Comparison of ENCODE assay signal across 15 cellular contexts in the genomic region with DNA sequence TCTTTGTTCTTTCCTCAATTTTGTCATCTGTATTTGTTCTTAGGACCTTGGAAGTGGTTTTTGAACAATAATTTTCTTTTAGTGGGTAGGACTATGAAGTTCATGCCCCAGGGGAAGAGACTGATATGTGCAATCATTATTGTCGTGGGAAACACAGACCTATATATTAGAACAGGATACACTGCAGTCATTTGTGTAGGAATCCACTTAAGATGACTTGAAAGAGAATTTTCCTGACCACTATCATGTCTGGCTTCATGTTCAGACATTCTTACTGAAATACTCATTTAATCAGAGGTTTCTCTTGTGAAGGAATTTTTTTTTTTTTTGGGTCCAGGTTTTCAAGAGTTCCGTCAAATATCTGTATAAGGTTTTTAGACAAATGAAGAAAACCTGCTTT.
DNase-seq lines count a peak whose midpoint lies in the region; ATAC-seq, FAIRE-seq and TF ChIP-seq lines count a peak whose summit lies in the region.
"Had no signal": no experiment of that assay in that cellular context is flagged by ENCODE, and none has a peak within 500 bp of the region (broad histone marks: within the 10 kb centered on the region; RNA-seq: fewer than 3 reads in every experiment).

No MANE protein-coding gene starts in this region.

- no peaks in the 10 kb centered on the region for H4K20me1 ChIP-seq in GM23248 (ENCODE audit: insufficient read depth)
- H4K20me1 ChIP-seq in astrocyte (ENCODE audit: insufficient read depth, low read length) = no peaks in the 10 kb centered on the region

- no peak overlapping the region for H3K4me3 Mint-ChIP-seq in astrocyte (ENCODE audit: unreplicated experiment)
- no peak overlapping the region for H3K4me3 Mint-ChIP-seq in CD8-positive, alpha-beta memory T cell
- H3K4me3 Mint-ChIP-seq: activated T-cell treated with anti-CD3 and anti-CD28 coated beads, Interleukin-2, amount 50 U/mL, for 72 hours; CD8-positive, alpha-beta T cell had no signal

- H2AFZ ChIP-seq in GM23248 = no peak overlapping the region
- no peak overlapping the region for H2AFZ ChIP-seq in astrocyte (ENCODE audit: low read depth, low read length)

- peak overlapping the region; percentile 98 for H3K27ac Mint-ChIP-seq in astrocyte (ENCODE audit: unreplicated experiment)
- H3K27ac Mint-ChIP-seq in CD8-positive, alpha-beta memory T cell = no peak overlapping the region
- H3K27ac Mint-ChIP-seq: CD8-positive, alpha-beta T cell; progenitor cell of endocrine pancreas had no signal

- no peaks in the 10 kb centered on the region for H3K36me3 Mint-ChIP-seq in astrocyte (ENCODE audit: low read depth, unreplicated experiment)
- no peaks in the 10 kb centered on the region for H3K36me3 Mint-ChIP-seq in CD8-positive, alpha-beta memory T cell
- H3K36me3 Mint-ChIP-seq: CD8-positive, alpha-beta T cell had no signal

- intact Hi-C loops in spleen (cut with DNase I; ENCODE audit: low total_unique reads) = no loop called here

- no peak for TF ChIP-seq CTCF in astrocyte (IDR thresholded peaks at IDR 0.05; ENCODE audit: insufficient read depth, low read depth, low read length)
- no peak for TF ChIP-seq CTCF in foreskin keratinocyte (conservative IDR thresholded peaks at IDR 0.05)
- no peak for TF ChIP-seq CTCF in spleen (IDR thresholded peaks at IDR 0.05 in 8 of 11, conservative IDR thresholded peaks at IDR 0.05 in 3 of 11)

- H3K4me1 ChIP-seq in GM23248 (ENCODE audit: insufficient read depth) (peaks cover 33% of the 10 kb centered on the region), astrocyte (ENCODE audit: insufficient read depth, low read length) (peaks cover 39% of the 10 kb centered on the region), foreskin keratinocyte (peaks cover 31% of the 10 kb centered on the region), skeletal muscle satellite cell (ENCODE audit: control insufficient read depth, insufficient read depth, low read length) (peaks cover 62% of the 10 kb centered on the region), spleen (no peaks in the 10 kb centered on the region)
- no peaks in the 10 kb centered on the region for H3K4me1 ChIP-seq in CD8-positive, alpha-beta memory T cell (ENCODE audit: insufficient read depth, low read length)

- peak overlapping the region; percentile 69 for H3K27ac ChIP-seq in GM23248
- peak overlapping the region; percentile 98 for H3K27ac ChIP-seq in astrocyte (ENCODE audit: low read depth, low read length)
- peak overlapping the region; percentile 18 for H3K27ac ChIP-seq in foreskin keratinocyte
- H3K27ac ChIP-seq in CD8-positive, alpha-beta memory T cell (ENCODE audit: low read depth, low read length) = no peak overlapping the region
- H3K27ac ChIP-seq in spleen = no peak overlapping the region

- ATAC-seq in foreskin keratinocyte = peak; percentile 36
- ATAC-seq: CD8-positive, alpha-beta T cell; HepG2 had no signal

- H3K36me3 ChIP-seq in GM23248 (ENCODE audit: low read depth) (no peaks in the 10 kb centered on the region), astrocyte (ENCODE audit: insufficient read depth, low read length) (no peaks in the 10 kb centered on the region), skeletal muscle satellite cell (ENCODE audit: insufficient read depth, low read length) (no peaks in the 10 kb centered on the region), spleen (no peaks in the 10 kb centered on the region)
- H3K36me3 ChIP-seq in CD8-positive, alpha-beta memory T cell (ENCODE audit: insufficient read depth, low read length) = no peaks in the 10 kb centered on the region

- CTCF ChIA-PET in CD8-positive, alpha-beta memory T cell (lab: Charles Lee) = no interaction called here

- peaks cover 2% of the 10 kb centered on the region for H3K9me3 Mint-ChIP-seq in astrocyte (ENCODE audit: unreplicated experiment)
- H3K9me3 Mint-ChIP-seq in CD8-positive, alpha-beta memory T cell = peaks cover 0 to 10% (median 0%) of the 10 kb centered on the region in 5 donors
- H3K9me3 Mint-ChIP-seq: activated T-cell treated with anti-CD3 and anti-CD28 coated beads, Interleukin-2, amount 50 U/mL, for 72 hours; CD8-positive, alpha-beta T cell had no signal

- in situ Hi-C loops in GM23248 (cut with MboI) = no loop called here

- no peaks in the 10 kb centered on the region for H3K79me2 ChIP-seq in GM23248 (ENCODE audit: insufficient read depth)
- no peaks in the 10 kb centered on the region for H3K79me2 ChIP-seq in astrocyte (ENCODE audit: insufficient read depth, low read length)

- no peak overlapping the region for H3K4me3 ChIP-seq in GM23248
- no peak overlapping the region for H3K4me3 ChIP-seq in astrocyte (ENCODE audit: insufficient read depth, low read depth, low read length)
- H3K4me3 ChIP-seq in skeletal muscle satellite cell (ENCODE audit: low read length) = peak overlapping the region; percentile 26
- H3K4me3 ChIP-seq in CD8-positive, alpha-beta memory T cell (ENCODE audit: low read length) = no peak overlapping the region
- no peak overlapping the region for H3K4me3 ChIP-seq in spleen

- no peaks in the 10 kb centered on the region for H3K27me3 ChIP-seq in GM23248 (replicated peaks; ENCODE audit: insufficient read depth)
- H3K27me3 ChIP-seq in astrocyte (ENCODE audit: insufficient read depth, low read length) = no peaks in the 10 kb centered on the region
- no peaks in the 10 kb centered on the region for H3K27me3 ChIP-seq in foreskin keratinocyte
- no peaks in the 10 kb centered on the region for H3K27me3 ChIP-seq in skeletal muscle satellite cell (ENCODE audit: control insufficient read depth, insufficient read depth, low read length)
- no peaks in the 10 kb centered on the region for H3K27me3 ChIP-seq in CD8-positive, alpha-beta memory T cell (ENCODE audit: insufficient read depth, low read length, poor library complexity, severe bottlenecking)
- H3K27me3 ChIP-seq in spleen (replicated peaks in 1 of 7) = no peaks in the 10 kb centered on the region

- H3K9ac ChIP-seq in GM23248 (no peak overlapping the region), astrocyte (ENCODE audit: low read length) (peak overlapping the region; percentile 76), skeletal muscle satellite cell (ENCODE audit: low read depth, low read length) (peak overlapping the region; percentile 75)

- H3K9me3 ChIP-seq in GM23248 (ENCODE audit: low read depth) = no peaks in the 10 kb centered on the region
- no peaks in the 10 kb centered on the region for H3K9me3 ChIP-seq in astrocyte (ENCODE audit: insufficient read depth, low read depth, low read length)
- H3K9me3 ChIP-seq in skeletal muscle satellite cell (replicated peaks; ENCODE audit: low read length) = no peaks in the 10 kb centered on the region
- no peaks in the 10 kb centered on the region for H3K9me3 ChIP-seq in CD8-positive, alpha-beta memory T cell (ENCODE audit: low read length)
- no peaks in the 10 kb centered on the region for H3K9me3 ChIP-seq in spleen

- H3K9me2 ChIP-seq in GM23248 (ENCODE audit: insufficient read depth) = no peaks in the 10 kb centered on the region

- H3K4me1 Mint-ChIP-seq in astrocyte (ENCODE audit: low read depth, unreplicated experiment) = peaks cover 58% of the 10 kb centered on the region
- no peaks in the 10 kb centered on the region for H3K4me1 Mint-ChIP-seq in CD8-positive, alpha-beta memory T cell

- DNase-seq in GM23248 = peak; percentile 60
- peak; percentile 99 for DNase-seq in astrocyte (ENCODE audit: low read depth)
- peak; percentile 72 to 81 for DNase-seq in foreskin keratinocyte
- no peak for DNase-seq in stimulated activated CD4-positive, alpha-beta T cell treated with anti-CD3 and anti-CD28 coated beads, Interleukin-2, amount 100 ng/mL, for 48 hours
- DNase-seq in CD8-positive, alpha-beta memory T cell = no peak
- DNase-seq in spleen = no peak
- DNase-seq: activated CD4-positive, alpha-beta T cell treated with anti-CD3 and anti-CD28 coated beads, Interleukin-2, amount 50 U/mL, for 48 hours; activated T-cell treated with anti-CD3 and anti-CD28 coated beads, Interleukin-2, amount 50 U/mL, for 72 hours; CD8-positive, alpha-beta T cell; GF-D8; NCI-H2171 treated with DMSO at 0.1 percent for 48 hours had no signal

- 77 to 92% methylated on average over 2 of the region's 2 CpGs for WGBS in GM23248 (ENCODE audit: low coverage in 1 of 2, low lambda C conversion rate in 2 of 2, missing lambda C conversion rate in 2 of 2), 2 experiments
- WGBS in spleen, 5 donors = 55 to 87% (median 70%) methylated on average over 2 of the region's 2 CpGs

- peak overlapping the region; percentile 29 for H3K4me2 ChIP-seq in GM23248 (ENCODE audit: unreplicated experiment)
- H3K4me2 ChIP-seq in astrocyte (ENCODE audit: low read length) = peak overlapping the region; percentile 67
- peak overlapping the region; percentile 45 for H3K4me2 ChIP-seq in skeletal muscle satellite cell (ENCODE audit: low read length)

- no peaks in the 10 kb centered on the region for H3K27me3 Mint-ChIP-seq in astrocyte (ENCODE audit: low read depth, unreplicated experiment)
- peaks cover 0 to 2% of the 10 kb centered on the region in 2 donors for H3K27me3 Mint-ChIP-seq in CD8-positive, alpha-beta memory T cell
- H3K27me3 Mint-ChIP-seq: progenitor cell of endocrine pancreas had no signal

- TF ChIP-seq POLR2A in spleen (IDR thresholded peaks at IDR 0.05) = no peak

- POLR2A ChIA-PET in CD8-positive, alpha-beta memory T cell (lab: Charles Lee) = no interaction called here

- FAIRE-seq in astrocyte (lab: Jason Lieb, UNC) = peak; percentile 66
- FAIRE-seq: HepG2, TTC549 had no signal

- H3F3A ChIP-seq in GM23248 (ENCODE audit: insufficient read depth) = peaks cover 12% of the 10 kb centered on the region

Comparison
In these comparisons a context has a peak if more than half of its experiments do, and no peak if none do; other contexts are left out.
1. DNase-seq: peak in GM23248 (single experiment), astrocyte (single experiment) and foreskin keratinocyte (2 of 2); none in stimulated activated CD4-positive, alpha-beta T cell treated with anti-CD3 and anti-CD28 coated beads, Interleukin-2, amount 100 ng/mL, for 48 hours (0 of 2), CD8-positive, alpha-beta memory T cell (0 of 5) and spleen (single experiment).
2. H3K27ac ChIP-seq: peak in GM23248 (single experiment), astrocyte (single experiment) and foreskin keratinocyte (single experiment); none in CD8-positive, alpha-beta memory T cell (single experiment) and spleen (0 of 8).
3. Peak in every context shown above with its lines, with median percentiles within 50 percentile points of each other: H3K4me2 ChIP-seq.